1 cellular context compared by ENCODE assay signal in genomic region chr15:83018477-83018876, GRCh38.
TF ChIP-seq lines count a peak whose summit lies in the region.

No MANE protein-coding gene starts in this region.

TF ChIP-seq in A549, 52 proteins besides CTCF, POLR2A, EP300 and RAD21:
- no peak for TF ChIP-seq BCL3 (IDR thresholded peaks at IDR 0.05)
- TF ChIP-seq REST (IDR thresholded peaks at IDR 0.05): no peak
- TF ChIP-seq CHD2 (IDR thresholded peaks at IDR 0.05; ENCODE audit: low read length, partially characterized antibody): no peak
